In the genomic region with DNA sequence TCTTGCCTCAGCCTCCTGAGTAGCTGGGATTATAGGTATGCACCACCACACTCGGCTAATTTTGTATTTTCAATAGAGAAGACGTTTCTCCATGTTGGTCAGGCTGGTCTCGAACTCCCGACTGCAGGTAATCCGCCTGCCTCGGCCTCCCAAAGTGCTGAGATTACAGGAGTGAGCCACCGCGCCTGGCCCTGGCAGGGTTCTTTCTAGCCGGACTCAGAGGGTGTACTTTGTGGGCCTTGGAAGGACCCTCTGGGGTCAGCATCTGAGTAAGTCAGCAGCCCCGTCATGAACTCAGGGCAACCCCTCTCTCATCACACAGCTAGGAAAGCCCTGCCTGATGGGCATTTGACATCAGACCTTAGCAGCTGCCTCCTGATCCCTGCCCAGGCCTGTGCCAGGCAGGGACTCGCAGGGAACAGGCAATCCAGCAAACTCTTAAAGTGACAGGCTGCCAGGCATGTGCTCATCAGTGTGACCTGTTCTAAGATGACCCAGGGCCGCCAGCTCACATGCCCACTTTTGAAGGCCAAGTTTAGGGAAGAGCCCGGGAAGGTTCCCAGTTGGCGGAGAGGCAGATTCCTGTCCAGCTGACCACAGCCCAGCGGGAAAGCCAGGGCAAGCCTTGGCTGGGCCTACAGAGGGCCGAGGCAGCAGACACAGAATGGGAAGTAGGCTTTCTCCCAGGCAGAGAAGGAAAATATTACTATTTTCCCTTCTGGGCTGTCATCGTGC, we compare ENCODE assay signal across 1 cellular context.
TF ChIP-seq lines count a peak whose summit lies in the region.

No MANE protein-coding gene starts in this region.

TF ChIP-seq in HepG2, 621 proteins besides CTCF, POLR2A, EP300 and RAD21:
- TF ChIP-seq BCL6 (CRISPR knock-in tag; IDR thresholded peaks at IDR 0.05) = no peak
- TF ChIP-seq THRA (CRISPR knock-in tag; IDR thresholded peaks at IDR 0.05; ENCODE audit: borderline replicate concordance) = no peak
- TF ChIP-seq ZNF329 (CRISPR knock-in tag; IDR thresholded peaks at IDR 0.05; ENCODE audit: low read depth) = no peak
- no peak for TF ChIP-seq ZFX (CRISPR knock-in tag; IDR thresholded peaks at IDR 0.05; ENCODE audit: low read depth)
- no peak for TF ChIP-seq GLI4 (CRISPR knock-in tag; IDR thresholded peaks at IDR 0.05; ENCODE audit: borderline replicate concordance)
- TF ChIP-seq ZNF546 (CRISPR knock-in tag; conservative IDR thresholded peaks at IDR 0.05) = no peak
- no peak for TF ChIP-seq SNRNP70 (IDR thresholded peaks at IDR 0.05; ENCODE audit: low read depth, low read length)
- TF ChIP-seq PBX3 (CRISPR knock-in tag; IDR thresholded peaks at IDR 0.05; ENCODE audit: borderline replicate concordance) = no peak
- TF ChIP-seq, protein P1, sequence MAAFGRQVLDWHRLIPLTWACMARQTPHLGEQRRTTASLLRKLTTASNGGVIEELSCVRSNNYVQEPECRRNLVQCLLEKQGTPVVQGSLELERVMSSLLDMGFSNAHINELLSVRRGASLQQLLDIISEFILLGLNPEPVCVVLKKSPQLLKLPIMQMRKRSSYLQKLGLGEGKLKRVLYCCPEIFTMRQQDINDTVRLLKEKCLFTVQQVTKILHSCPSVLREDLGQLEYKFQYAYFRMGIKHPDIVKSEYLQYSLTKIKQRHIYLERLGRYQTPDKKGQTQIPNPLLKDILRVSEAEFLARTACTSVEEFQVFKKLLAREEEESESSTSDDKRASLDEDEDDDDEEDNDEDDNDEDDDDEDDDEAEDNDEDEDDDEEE (CRISPR knock-in tag; IDR thresholded peaks at IDR 0.05) = no peak
- no peak for TF ChIP-seq KLF13 (CRISPR knock-in tag; IDR thresholded peaks at IDR 0.05)
- TF ChIP-seq HOXA3 (CRISPR knock-in tag; IDR thresholded peaks at IDR 0.05) = no peak
- TF ChIP-seq RERE (CRISPR knock-in tag; IDR thresholded peaks at IDR 0.05; ENCODE audit: low read depth) = no peak
